11 cellular contexts compared by ENCODE assay signal in the genomic region with DNA sequence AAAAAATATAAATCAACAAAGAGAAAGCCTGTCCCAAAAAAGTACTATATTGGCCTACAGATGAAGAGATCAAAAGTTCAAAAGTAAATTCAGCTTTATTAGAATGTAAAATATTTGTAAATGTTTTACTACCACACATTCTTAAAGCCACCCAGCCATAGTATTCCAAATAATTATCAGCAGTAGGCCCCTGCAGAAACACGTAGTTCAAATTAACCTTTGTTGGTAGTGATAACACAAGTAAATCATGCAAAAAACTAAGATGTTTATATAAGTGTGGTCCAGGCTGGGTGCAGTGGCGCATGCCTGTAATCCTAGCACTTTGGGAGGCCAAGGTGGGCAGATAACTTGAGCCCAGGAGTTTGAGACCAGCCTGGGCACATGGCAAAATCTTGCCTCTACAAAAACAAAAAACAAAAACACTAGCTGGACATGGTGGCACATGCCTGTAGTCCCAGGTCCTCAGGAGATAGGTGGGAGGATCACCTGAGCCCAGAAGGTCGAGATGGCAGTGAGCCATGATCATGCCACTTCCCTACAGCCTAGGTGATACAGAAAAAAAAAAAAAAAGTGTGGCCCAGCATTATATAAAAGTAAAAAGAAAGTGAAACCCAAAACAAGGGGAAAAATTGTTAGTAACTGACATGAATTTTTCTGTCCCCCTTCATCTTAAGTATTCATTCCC. TPM values are rescaled to one million over a fixed set of nuclear protein-coding genes. Genes with fewer than 3 reads are reported as not detected.
DNase-seq lines count a peak whose midpoint lies in the region; ATAC-seq lines count a peak whose summit lies in the region.
"Had no signal": no experiment of that assay in that cellular context is flagged by ENCODE, and none has a peak within 500 bp of the region (broad histone marks: within the 10 kb centered on the region; RNA-seq: fewer than 3 reads in every experiment).

No MANE protein-coding gene starts in this region.

- peaks cover 66% of the 10 kb centered on the region for H3K4me1 Mint-ChIP-seq in activated CD8-positive, alpha-beta T cell treated with anti-CD3 and anti-CD28 coated beads, Interleukin-2, amount 10 ng/mL, durations not matched to agents 7 days and 5 days (ENCODE audit: low read depth)

- H3K27ac Mint-ChIP-seq in activated CD8-positive, alpha-beta T cell treated with anti-CD3 and anti-CD28 coated beads, Interleukin-2, amount 10 ng/mL, durations not matched to agents 7 days and 5 days = peak overlapping the region; percentile 88

- intact Hi-C loops in left colon (cut with DNase I, micrococcal nuclease) = no loop called here

- no peaks in the 10 kb centered on the region for H3K9me3 Mint-ChIP-seq in activated CD8-positive, alpha-beta T cell treated with anti-CD3 and anti-CD28 coated beads, Interleukin-2, amount 10 ng/mL, durations not matched to agents 7 days and 5 days (ENCODE audit: insufficient read depth)

- CTCF ChIA-PET in activated CD8-positive, alpha-beta T cell treated with anti-CD3 and anti-CD28 coated beads, Interleukin-2, amount 10 ng/mL, durations not matched to agents 7 days and 5 days (lab: Charles Lee) = interaction anchor here (0.7 to 1.0 kb wide), 2 partner anchors 9 to 19 kb away, joined by 3 read pairs; no protein-coding TSS in a partner anchor

- POLR2A ChIA-PET in activated CD8-positive, alpha-beta T cell treated with anti-CD3 and anti-CD28 coated beads, Interleukin-2, amount 10 ng/mL, durations not matched to agents 7 days and 5 days (lab: Charles Lee) = interaction anchor here (0.6 to 0.9 kb wide), 3 partner anchors 9 to 148 kb away, joined by 3 to 5 read pairs (median 4); no protein-coding TSS in a partner anchor

- peak; percentile 19 for DNase-seq in stimulated activated CD4-positive, alpha-beta T cell treated with anti-CD3 and anti-CD28 coated beads, Interleukin-2, amount 100 ng/mL, for 4 hours (ENCODE audit: low read depth)
- DNase-seq in stimulated activated CD4-positive, alpha-beta T cell treated with anti-CD3 and anti-CD28 coated beads, Interleukin-2, amount 100 ng/mL, for 48 hours = no peak
- DNase-seq in activated CD8-positive, alpha-beta T cell treated with anti-CD3 and anti-CD28 coated beads, Interleukin-2, amount 10 ng/mL, durations not matched to agents 7 days and 5 days = no peak
- DNase-seq in left colon (peak; percentile 65 to 66), activated gamma-delta T cell treated with Interleukin-2 at 50 U/mL for 16 hours (no peak), GM19240 (ENCODE audit: insufficient read length, low spot score) (no peak), NCI-H1048 (lab: John Stamatoyannopoulos, UW) (no peak)
- DNase-seq: activated CD8-positive, alpha-beta memory T cell treated with anti-CD3 and anti-CD28 coated beads for 24 hours; NCI-H1105 treated with DMSO at 0.1 percent for 48 hours; nucleus accumbens had no signal

- no peaks in the 10 kb centered on the region for H3K27me3 Mint-ChIP-seq in activated CD8-positive, alpha-beta T cell treated with anti-CD3 and anti-CD28 coated beads, Interleukin-2, amount 10 ng/mL, durations not matched to agents 7 days and 5 days (ENCODE audit: low read depth)

- peaks cover 47% of the 10 kb centered on the region for H3K36me3 Mint-ChIP-seq in activated CD8-positive, alpha-beta T cell treated with anti-CD3 and anti-CD28 coated beads, Interleukin-2, amount 10 ng/mL, durations not matched to agents 7 days and 5 days (ENCODE audit: low read depth)

- peak overlapping the region; percentile 69 for H3K4me3 Mint-ChIP-seq in activated CD8-positive, alpha-beta T cell treated with anti-CD3 and anti-CD28 coated beads, Interleukin-2, amount 10 ng/mL, durations not matched to agents 7 days and 5 days

- ATAC-seq in activated CD8-positive, alpha-beta T cell treated with anti-CD3 and anti-CD28 coated beads, Interleukin-2, amount 10 ng/mL, durations not matched to agents 7 days and 5 days = peak; percentile 88
- ATAC-seq in left colon (peak; percentile 70), GM19452 (IDR thresholded peaks at IDR 0.05; ENCODE audit: unreplicated experiment) (no peak)

RNA-seq across cellular contexts. Expression of a gene that starts 17.9 kb away (rescaled TPM):
- total RNA-seq in activated CD8-positive, alpha-beta T cell treated with anti-CD3 and anti-CD28 coated beads, Interleukin-2, amount 10 ng/mL, durations not matched to agents 7 days and 5 days = 10 to 100 TPM; 76.5 to 80.4 TPM
- total RNA-seq in left colon = 10 to 100 TPM; 59.8 to 72.3 TPM

Comparison
In these comparisons a context has a peak if more than half of its experiments do, and no peak if none do; other contexts are left out.
1. DNase-seq: peak in stimulated activated CD4-positive, alpha-beta T cell treated with anti-CD3 and anti-CD28 coated beads, Interleukin-2, amount 100 ng/mL, for 4 hours (single experiment) and left colon (2 of 2); none in stimulated activated CD4-positive, alpha-beta T cell treated with anti-CD3 and anti-CD28 coated beads, Interleukin-2, amount 100 ng/mL, for 48 hours (0 of 2), activated CD8-positive, alpha-beta T cell treated with anti-CD3 and anti-CD28 coated beads, Interleukin-2, amount 10 ng/mL, durations not matched to agents 7 days and 5 days (single experiment), activated gamma-delta T cell treated with Interleukin-2 at 50 U/mL for 16 hours (single experiment), GM19240 (single experiment) and NCI-H1048 (single experiment).